ENCODE assay signal across 15 cellular contexts in genomic region chr16:63890072-63890471, GRCh38.
DNase-seq lines count a peak whose midpoint lies in the region; ATAC-seq and TF ChIP-seq lines count a peak whose summit lies in the region.
"Had no signal": no experiment of that assay in that cellular context is flagged by ENCODE, and none has a peak within 500 bp of the region (broad histone marks: within the 10 kb centered on the region; RNA-seq: fewer than 3 reads in every experiment).

No MANE protein-coding gene starts in this region.

- H3K4me1 ChIP-seq in prostate gland (replicated peaks): no peaks in the 10 kb centered on the region
- peaks cover 0 to 14% (median 10%) of the 10 kb centered on the region in 4 donors for H3K4me1 ChIP-seq in esophagus muscularis mucosa

- TF ChIP-seq POLR2A in prostate gland (IDR thresholded peaks at IDR 0.05) (no peak), esophagus muscularis mucosa (IDR thresholded peaks at IDR 0.05; ENCODE audit: low read depth) (no peak)

- DNase-seq in HS-5 (ENCODE audit: low read depth) (peak; percentile 13), amniotic stem cell (lab: John Stamatoyannopoulos, UW) (peak; percentile 10), fibroblast of the aortic adventitia (ENCODE audit: low read depth) (peak; percentile 0), prostate gland (ENCODE audit: low spot score) (peak; percentile 26), activated gamma-delta T cell treated with Interleukin-2 at 50 U/mL for 16 hours (no peak), esophagus muscularis mucosa (ENCODE audit: extremely low spot score) (no peak)
- DNase-seq: activated naive CD4-positive, alpha-beta T cell treated with anti-CD3 and anti-CD28 coated beads, Interleukin-2, amount 50 U/mL, for 16 hours; CD8-positive, alpha-beta memory T cell; MM.1S; naive B cell; NCI-H2227 treated with DMSO at 0.1 percent for 48 hours; T-helper 9 cell had no signal

- H3K4me3 ChIP-seq in fibroblast of the aortic adventitia (ENCODE audit: low read depth, low read length): no peak overlapping the region
- H3K4me3 ChIP-seq in prostate gland: no peak overlapping the region
- no peak overlapping the region for H3K4me3 ChIP-seq in esophagus muscularis mucosa
- H3K4me3 ChIP-seq: skin epidermis had no signal

- H3K36me3 ChIP-seq in prostate gland (no peaks in the 10 kb centered on the region), esophagus muscularis mucosa (no peaks in the 10 kb centered on the region)

- H3K9me3 ChIP-seq in prostate gland (no peaks in the 10 kb centered on the region), esophagus muscularis mucosa (no peaks in the 10 kb centered on the region)

- TF ChIP-seq CTCF in fibroblast of the aortic adventitia (IDR thresholded peaks at IDR 0.05; ENCODE audit: insufficient read depth, low read length) (no peak), prostate gland (IDR thresholded peaks at IDR 0.05) (no peak), esophagus muscularis mucosa (IDR thresholded peaks at IDR 0.05) (no peak)

- 5% methylated on average over 1 of the region's 1 CpG for WGBS in prostate gland
- 5% methylated on average over 1 of the region's 1 CpG for whole genome bisulfite sequencing in esophagus muscularis mucosa

- H3K27me3 ChIP-seq in prostate gland (replicated peaks; ENCODE audit: insufficient read depth): no peaks in the 10 kb centered on the region
- H3K27me3 ChIP-seq in esophagus muscularis mucosa: no peaks in the 10 kb centered on the region

- ATAC-seq in HG03342 (IDR thresholded peaks at IDR 0.05; ENCODE audit: unreplicated experiment) (no peak), HG02885 (IDR thresholded peaks at IDR 0.05; ENCODE audit: poor library complexity, unreplicated experiment) (no peak)

- TF ChIP-seq EP300 in esophagus muscularis mucosa (IDR thresholded peaks at IDR 0.05): no peak

- H3K27ac ChIP-seq in prostate gland (no peak overlapping the region), esophagus muscularis mucosa (replicated peaks in 1 of 4) (no peak overlapping the region)
- H3K27ac ChIP-seq: skin epidermis had no signal

- intact Hi-C loops in prostate gland (cut with DNase I) (no loop called here), esophagus muscularis mucosa (cut with DNase I) (no loop called here)

Comparison
In these comparisons a context has a peak if more than half of its experiments do, and no peak if none do; other contexts are left out.
1. DNase-seq: peak in HS-5 (single experiment), amniotic stem cell (single experiment), fibroblast of the aortic adventitia (single experiment) and prostate gland (single experiment); none in activated gamma-delta T cell treated with Interleukin-2 at 50 U/mL for 16 hours (single experiment) and esophagus muscularis mucosa (single experiment).